ENCODE assay signal across 12 cellular contexts in the genomic region with DNA sequence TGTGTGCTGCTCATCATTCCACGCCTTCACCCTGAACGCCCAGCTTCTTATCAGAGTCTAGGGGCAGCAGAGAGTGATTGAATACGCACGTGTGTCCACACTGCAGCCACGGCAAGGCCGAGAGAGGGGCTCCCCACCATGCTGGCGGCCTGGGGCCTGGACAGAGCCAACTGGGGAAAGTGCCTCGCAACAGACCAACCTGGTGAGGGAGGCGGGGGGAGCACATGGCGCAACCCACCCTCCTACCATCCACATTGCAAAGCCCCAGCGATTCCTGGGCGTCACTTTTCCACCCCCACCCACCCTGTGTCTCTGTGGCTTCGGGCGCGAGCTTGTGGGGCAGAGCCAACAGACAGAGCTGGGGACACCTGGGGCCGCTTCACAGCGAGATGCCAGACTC.
A peak's percentile ranks its signal among the peaks of the same experiment; 100 is the strongest.
DNase-seq lines count a peak whose midpoint lies in the region; ATAC-seq and TF ChIP-seq lines count a peak whose summit lies in the region.
"Had no signal": no experiment of that assay in that cellular context is flagged by ENCODE, and none has a peak within 500 bp of the region (broad histone marks: within the 10 kb centered on the region; RNA-seq: fewer than 3 reads in every experiment).

No MANE protein-coding gene starts in this region.

- peaks cover 68% of the 10 kb centered on the region for H3K4me1 Mint-ChIP-seq in activated naive CD4-positive, alpha-beta T cell treated with anti-CD3 and anti-CD28 coated beads for 36 hours (ENCODE audit: low read depth)
- H3K4me1 Mint-ChIP-seq in activated naive CD8-positive, alpha-beta T cell treated with anti-CD3 and anti-CD28 coated beads, Interleukin-2, amount 10 ng/mL, durations not matched to agents 7 days and 5 days = peaks cover 40% of the 10 kb centered on the region
- peaks cover 70% of the 10 kb centered on the region for H3K4me1 Mint-ChIP-seq in stimulated activated effector memory CD8-positive, alpha-beta T cell treated with anti-CD3 and anti-CD28 coated beads, Interleukin-12 subunit alpha, Interleukin-12 subunit beta, amount 100 ng/mL, for 72 hours

- DNase-seq in activated naive CD4-positive, alpha-beta T cell treated with anti-CD3 and anti-CD28 coated beads for 36 hours = no peak
- DNase-seq in activated naive CD4-positive, alpha-beta T cell treated with Interleukin-2 at 50 U/mL for 16 hours = no peak
- no peak for DNase-seq in activated naive CD8-positive, alpha-beta T cell treated with anti-CD3 and anti-CD28 coated beads, Interleukin-2, amount 10 ng/mL, durations not matched to agents 7 days and 5 days
- DNase-seq in stimulated activated effector memory CD8-positive, alpha-beta T cell treated with anti-CD3 and anti-CD28 coated beads, Interleukin-12 subunit alpha, Interleukin-12 subunit beta, amount 100 ng/mL, for 72 hours (ENCODE audit: low spot score in 2 of 2) = peak in 1 of 2 donors; percentile 56
- DNase-seq in NK-92 treated with Interleukin-12 subunit alpha and Interleukin-12 subunit beta, amount 100 ng/mL, for 24 hours (lab: John Stamatoyannopoulos, UW) = no peak
- DNase-seq: NCI-H2081 treated with DMSO at 0.1 percent for 48 hours had no signal

- H3K9me3 Mint-ChIP-seq in activated naive CD4-positive, alpha-beta T cell treated with anti-CD3 and anti-CD28 coated beads for 36 hours = no peaks in the 10 kb centered on the region
- H3K9me3 Mint-ChIP-seq in activated naive CD8-positive, alpha-beta T cell treated with anti-CD3 and anti-CD28 coated beads, Interleukin-2, amount 10 ng/mL, durations not matched to agents 7 days and 5 days = peaks cover 1% of the 10 kb centered on the region
- no peaks in the 10 kb centered on the region for H3K9me3 Mint-ChIP-seq in stimulated activated effector memory CD8-positive, alpha-beta T cell treated with anti-CD3 and anti-CD28 coated beads, Interleukin-12 subunit alpha, Interleukin-12 subunit beta, amount 100 ng/mL, for 72 hours

- CTCF ChIA-PET in activated naive CD4-positive, alpha-beta T cell treated with anti-CD3 and anti-CD28 coated beads for 36 hours (lab: Charles Lee) = interaction anchor here (1.0 to 9.0 kb wide), 8 partner anchors 10 to 365 kb away, joined by 4 to 72 read pairs (median 8); partner anchors contain the start of gene IRF4
- CTCF ChIA-PET in HEK293 (lab: Yijun Ruan, JAX) = interaction anchor here (1.1 to 1.6 kb wide), 3 partner anchors 9 to 183 kb away, joined by 3 to 5 read pairs (median 4); no protein-coding TSS in a partner anchor

- intact Hi-C loops in activated naive CD4-positive, alpha-beta T cell treated with anti-CD3 and anti-CD28 coated beads for 36 hours (cut with micrococcal nuclease) = loop anchor here (1.0 to 10.0 kb wide), 14 partner anchors 10 to 485 kb away; no protein-coding TSS in a partner anchor

- no peaks in the 10 kb centered on the region for H3K36me3 ChIP-seq in HEK293 (ENCODE audit: control insufficient read depth in 2 of 2, insufficient read depth in 1 of 2, low read length in 2 of 2)
- H3K36me3 ChIP-seq: neutrophil, upper lobe of left lung had no signal

- peak overlapping the region; percentile 95 for H3K27ac Mint-ChIP-seq in activated naive CD4-positive, alpha-beta T cell treated with anti-CD3 and anti-CD28 coated beads for 36 hours
- peak overlapping the region; percentile 97 for H3K27ac Mint-ChIP-seq in activated naive CD8-positive, alpha-beta T cell treated with anti-CD3 and anti-CD28 coated beads, Interleukin-2, amount 10 ng/mL, durations not matched to agents 7 days and 5 days
- peak overlapping the region; percentile 96 for H3K27ac Mint-ChIP-seq in stimulated activated effector memory CD8-positive, alpha-beta T cell treated with anti-CD3 and anti-CD28 coated beads, Interleukin-12 subunit alpha, Interleukin-12 subunit beta, amount 100 ng/mL, for 72 hours

- POLR2A ChIA-PET in HEK293 (lab: Yijun Ruan, JAX) = no interaction called here
- POLR2A ChIA-PET in activated naive CD8-positive, alpha-beta T cell treated with anti-CD3 and anti-CD28 coated beads, Interleukin-2, amount 10 ng/mL, durations not matched to agents 7 days and 5 days (lab: Charles Lee) = interaction anchor here (0.8 to 2.0 kb wide), 7 partner anchors 10 to 113 kb away, joined by 3 to 11 read pairs (median 5); partner anchors contain the start of gene DUSP22

- no peak for ATAC-seq in activated naive CD8-positive, alpha-beta T cell treated with anti-CD3 and anti-CD28 coated beads, Interleukin-2, amount 10 ng/mL, durations not matched to agents 7 days and 5 days (ENCODE audit: low read depth)
- ATAC-seq in stimulated activated effector memory CD8-positive, alpha-beta T cell treated with anti-CD3 and anti-CD28 coated beads, Interleukin-12 subunit alpha, Interleukin-12 subunit beta, amount 100 ng/mL, for 72 hours = no peak
- ATAC-seq in GM21390 (IDR thresholded peaks at IDR 0.05; ENCODE audit: unreplicated experiment) (no peak), GM21515 (IDR thresholded peaks at IDR 0.05; ENCODE audit: unreplicated experiment) (no peak)
- ATAC-seq: SK-N-SH treated with all-trans-retinoic acid at 6 μM for 48 hours had no signal

- no peak overlapping the region for H3K4me3 ChIP-seq in HEK293 (ENCODE audit: low read depth, low read length)
- H3K4me3 ChIP-seq: upper lobe of left lung had no signal

- no peaks in the 10 kb centered on the region for H3K36me3 Mint-ChIP-seq in activated naive CD4-positive, alpha-beta T cell treated with anti-CD3 and anti-CD28 coated beads for 36 hours (ENCODE audit: low read depth)
- peaks cover 6% of the 10 kb centered on the region for H3K36me3 Mint-ChIP-seq in activated naive CD8-positive, alpha-beta T cell treated with anti-CD3 and anti-CD28 coated beads, Interleukin-2, amount 10 ng/mL, durations not matched to agents 7 days and 5 days
- H3K36me3 Mint-ChIP-seq in stimulated activated effector memory CD8-positive, alpha-beta T cell treated with anti-CD3 and anti-CD28 coated beads, Interleukin-12 subunit alpha, Interleukin-12 subunit beta, amount 100 ng/mL, for 72 hours = no peaks in the 10 kb centered on the region

- peak overlapping the region; percentile 53 for H3K4me3 Mint-ChIP-seq in activated naive CD4-positive, alpha-beta T cell treated with anti-CD3 and anti-CD28 coated beads for 36 hours
- H3K4me3 Mint-ChIP-seq in activated naive CD8-positive, alpha-beta T cell treated with anti-CD3 and anti-CD28 coated beads, Interleukin-2, amount 10 ng/mL, durations not matched to agents 7 days and 5 days = peak overlapping the region; percentile 76
- H3K4me3 Mint-ChIP-seq in stimulated activated effector memory CD8-positive, alpha-beta T cell treated with anti-CD3 and anti-CD28 coated beads, Interleukin-12 subunit alpha, Interleukin-12 subunit beta, amount 100 ng/mL, for 72 hours = peak overlapping the region; percentile 65

- no peaks in the 10 kb centered on the region for H3K27me3 Mint-ChIP-seq in activated naive CD4-positive, alpha-beta T cell treated with anti-CD3 and anti-CD28 coated beads for 36 hours (ENCODE audit: low read depth)
- no peaks in the 10 kb centered on the region for H3K27me3 Mint-ChIP-seq in activated naive CD8-positive, alpha-beta T cell treated with anti-CD3 and anti-CD28 coated beads, Interleukin-2, amount 10 ng/mL, durations not matched to agents 7 days and 5 days

- no peak overlapping the region for H3K27ac ChIP-seq in HEK293 (ENCODE audit: extremely low read depth, low read depth, low read length)
- H3K27ac ChIP-seq: neutrophil had no signal

- H3K4me1 ChIP-seq in HEK293 (ENCODE audit: control insufficient read depth, insufficient read depth, low read length) = no peaks in the 10 kb centered on the region

- no peaks in the 10 kb centered on the region for H3K9me3 ChIP-seq in HEK293 (ENCODE audit: control insufficient read depth, insufficient read depth, low read depth, low read length)
- H3K9me3 ChIP-seq: neutrophil, upper lobe of left lung had no signal

- no peak for TF ChIP-seq CTCF in HEK293 (tag by site-specific recombination; IDR thresholded peaks at IDR 0.05)

TF ChIP-seq in HEK293, 187 proteins besides CTCF, POLR2A, EP300 and RAD21:
- TF ChIP-seq EGR2 (tag by site-specific recombination; IDR thresholded peaks at IDR 0.05; ENCODE audit: low read depth) (no peak), ZNF26 (tag by site-specific recombination; IDR thresholded peaks at IDR 0.05) (peak; percentile 34; the same call in 1 of the 2 replicates)
TF ChIP-seq in HEK293: peak in this region for 1.
